28 cellular contexts compared by ENCODE assay signal in genomic region chr11:111812211-111812610, GRCh38.
"Had no signal": no experiment of that assay in that cellular context is flagged by ENCODE, and none has a peak within 500 bp of the region (broad histone marks: within the 10 kb centered on the region; RNA-seq: fewer than 3 reads in every experiment).

No MANE protein-coding gene starts in this region.

- H3K4me1 ChIP-seq: ascending aorta had no signal

- H3K27me3 ChIP-seq: ascending aorta, esophagus muscularis mucosa, gastroesophageal sphincter had no signal

- DNase-seq: activated CD4-positive, alpha-beta memory T cell treated with anti-CD3 and anti-CD28 coated beads, Interleukin-2, amount 10 ng/mL, durations not matched to agents 7 days and 5 days; activated CD4-positive, alpha-beta T cell treated with anti-CD3 and anti-CD28 coated beads for 1 hour; activated CD4-positive, alpha-beta T cell treated with anti-CD3 and anti-CD28 coated beads for 4 hours; activated CD4-positive, alpha-beta T cell treated with anti-CD3 and anti-CD28 coated beads, Interleukin-2, amount 10 ng/mL, durations not matched to agents 7 days and 5 days; activated CD4-positive, alpha-beta T cell treated with anti-CD3 and anti-CD28 coated beads, Interleukin-2, amount 50 U/mL, for 4 hours; activated CD8-positive, alpha-beta memory T cell treated with anti-CD3 and anti-CD28 coated beads, Interleukin-2, amount 50 U/mL, for 48 hours; activated gamma-delta T cell; activated naive CD4-positive, alpha-beta T cell; activated naive CD4-positive, alpha-beta T cell treated with anti-CD3 and anti-CD28 coated beads, Interleukin-2, amount 10 ng/mL, durations not matched to agents 7 days and 5 days; activated naive CD8-positive, alpha-beta T cell treated with anti-CD3 and anti-CD28 coated beads, Interleukin-2, amount 10 ng/mL, durations not matched to agents 7 days and 5 days; activated T-cell treated with anti-CD3 and anti-CD28 coated beads for 4 hours; activated T-cell treated with anti-CD3 and anti-CD28 coated beads, Interleukin-2, amount 50 U/mL, for 24 hours; activated T-cell treated with anti-CD3 and anti-CD28 coated beads, Interleukin-2, amount 50 U/mL, for 72 hours; cortex of kidney; dermis blood vessel endothelial cell; effector CD4-positive, alpha-beta T cell; effector memory CD8-positive, alpha-beta T cell; erythroblast; foreskin melanocyte; head of caudate nucleus; T-helper 2 cell had no signal

- H3K4me3 ChIP-seq: ascending aorta, esophagus muscularis mucosa, gastroesophageal sphincter had no signal

- H3K9me3 ChIP-seq: ascending aorta, esophagus muscularis mucosa, gastroesophageal sphincter had no signal

- ATAC-seq: activated naive CD4-positive, alpha-beta T cell treated with anti-CD3 and anti-CD28 coated beads, Interleukin-2, amount 50 U/mL, for 72 hours; activated T-cell treated with anti-CD3 and anti-CD28 coated beads, Interleukin-2, amount 50 U/mL, for 72 hours; effector memory CD8-positive, alpha-beta T cell; gastroesophageal sphincter; WTC11 had no signal

- H3K27ac ChIP-seq: ascending aorta, esophagus muscularis mucosa, gastroesophageal sphincter, VCaP had no signal

- FAIRE-seq: bronchial epithelial cell had no signal
